In genomic region chr10:99945286-99945685, GRCh38 we compare ENCODE assay signal across 1 cellular context.
TF ChIP-seq lines count a peak whose summit lies in the region.

No MANE protein-coding gene starts in this region.

TF ChIP-seq in SK-N-SH treated with all-trans-retinoic acid at 6 μM for 48 hours, 23 proteins besides CTCF, POLR2A, EP300 and RAD21 (continued from another document):
- TF ChIP-seq CSRNP3 (CRISPR knock-in tag; IDR thresholded peaks at IDR 0.05), result no peak
